Comparison of ENCODE assay signal across 11 cellular contexts in the genomic region with DNA sequence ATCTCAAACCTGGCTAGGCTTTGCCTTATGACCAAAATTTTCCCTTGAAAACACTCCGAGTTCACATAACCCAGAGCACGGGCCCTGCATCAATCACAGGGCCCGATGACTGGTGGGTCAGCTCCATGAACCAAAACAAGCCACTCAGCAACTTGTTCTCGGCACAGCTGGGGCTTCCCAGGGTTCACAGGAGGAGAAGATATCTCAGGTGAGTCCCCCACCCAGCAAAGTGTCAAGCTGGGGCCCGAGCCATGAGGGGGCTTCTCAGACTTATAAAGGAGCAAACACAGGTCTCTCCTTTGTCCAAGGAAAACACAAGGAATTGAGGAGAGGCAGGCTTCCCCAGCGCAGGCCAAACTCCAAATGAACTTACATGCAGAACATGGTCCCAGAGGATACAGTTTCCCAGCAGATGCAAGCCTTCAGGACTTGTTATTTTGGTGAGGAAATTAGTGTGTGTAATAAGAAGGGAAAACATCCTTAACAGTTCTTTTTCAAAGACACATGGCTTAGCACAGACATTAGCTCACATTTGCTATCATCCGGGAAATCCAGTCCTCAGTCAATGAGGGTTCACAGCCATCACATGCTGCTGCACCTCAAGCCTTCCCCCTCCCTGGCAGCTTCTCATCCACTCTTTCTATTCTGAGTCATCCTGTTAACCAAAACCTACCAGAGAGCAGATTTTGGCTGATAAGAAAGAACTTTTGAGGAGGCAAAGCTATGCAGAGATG.
DNase-seq lines count a peak whose midpoint lies in the region; ATAC-seq and TF ChIP-seq lines count a peak whose summit lies in the region.
"Had no signal": no experiment of that assay in that cellular context is flagged by ENCODE, and none has a peak within 500 bp of the region (broad histone marks: within the 10 kb centered on the region; RNA-seq: fewer than 3 reads in every experiment).

No MANE protein-coding gene starts in this region.

- TF ChIP-seq EP300 in tibial nerve (IDR thresholded peaks at IDR 0.05), result peak in 1 of 2 donors; percentile 83

- H3K36me3 ChIP-seq in mucosa of descending colon (ENCODE audit: low read depth) (no peaks in the 10 kb centered on the region), tibial nerve (no peaks in the 10 kb centered on the region)

- no peak overlapping the region for H3K4me3 ChIP-seq in mucosa of descending colon
- no peak overlapping the region for H3K4me3 ChIP-seq in tibial nerve
- H3K4me3 ChIP-seq: A549 had no signal

- H3K9me3 ChIP-seq in mucosa of descending colon (no peaks in the 10 kb centered on the region), tibial nerve (no peaks in the 10 kb centered on the region)
- H3K9me3 ChIP-seq: A549 had no signal

- intact Hi-C loops in activated CD8-positive, alpha-beta T cell treated with anti-CD3 and anti-CD28 coated beads for 36 hours (cut with micrococcal nuclease), result no loop called here
- intact Hi-C loops in mucosa of descending colon (cut with DNase I, micrococcal nuclease), result no loop called here

- CTCF ChIA-PET in activated CD8-positive, alpha-beta T cell treated with anti-CD3 and anti-CD28 coated beads for 36 hours (lab: Charles Lee), result no interaction called here
- CTCF ChIA-PET in activated CD8-positive, alpha-beta T cell treated with anti-CD3 and anti-CD28 coated beads, Interleukin-2, amount 10 ng/mL, durations not matched to agents 7 days and 5 days (lab: Charles Lee), result interaction anchor here (1.0 kb wide), 1 partner anchor 9 kb away, joined by 3 read pairs; no protein-coding TSS in a partner anchor

- no peaks in the 10 kb centered on the region for H3K27me3 Mint-ChIP-seq in activated CD8-positive, alpha-beta T cell treated with anti-CD3 and anti-CD28 coated beads for 36 hours
- peaks cover 2% of the 10 kb centered on the region for H3K27me3 Mint-ChIP-seq in activated CD8-positive, alpha-beta T cell treated with anti-CD3 and anti-CD28 coated beads, Interleukin-2, amount 10 ng/mL, durations not matched to agents 7 days and 5 days (ENCODE audit: low read depth)
- no peaks in the 10 kb centered on the region for H3K27me3 Mint-ChIP-seq in glutamatergic neuron (ENCODE audit: unreplicated experiment)

- no peak overlapping the region for H3K27ac Mint-ChIP-seq in activated CD8-positive, alpha-beta T cell treated with anti-CD3 and anti-CD28 coated beads for 36 hours
- no peak overlapping the region for H3K27ac Mint-ChIP-seq in activated CD8-positive, alpha-beta T cell treated with anti-CD3 and anti-CD28 coated beads, Interleukin-2, amount 10 ng/mL, durations not matched to agents 7 days and 5 days
- H3K27ac Mint-ChIP-seq in glutamatergic neuron (ENCODE audit: unreplicated experiment), result no peak overlapping the region

- 44 to 59% methylated on average over 7 of the region's 7 CpGs for WGBS in tibial nerve, 2 donors

- H3K36me3 Mint-ChIP-seq in activated CD8-positive, alpha-beta T cell treated with anti-CD3 and anti-CD28 coated beads for 36 hours (ENCODE audit: low read depth), result no peaks in the 10 kb centered on the region
- H3K36me3 Mint-ChIP-seq in activated CD8-positive, alpha-beta T cell treated with anti-CD3 and anti-CD28 coated beads, Interleukin-2, amount 10 ng/mL, durations not matched to agents 7 days and 5 days (ENCODE audit: low read depth), result no peaks in the 10 kb centered on the region
- no peaks in the 10 kb centered on the region for H3K36me3 Mint-ChIP-seq in glutamatergic neuron (ENCODE audit: unreplicated experiment)

- no peak for TF ChIP-seq CTCF in activated CD8-positive, alpha-beta T cell treated with anti-CD3 and anti-CD28 coated beads for 36 hours (IDR thresholded peaks at IDR 0.05)
- no peak for TF ChIP-seq CTCF in mucosa of descending colon (IDR thresholded peaks at IDR 0.05)
- TF ChIP-seq CTCF in tibial nerve (IDR thresholded peaks at IDR 0.05), result no peak
- TF ChIP-seq CTCF in glutamatergic neuron (IDR thresholded peaks at IDR 0.05; ENCODE audit: partially characterized antibody, unreplicated experiment), result no peak

- peak; percentile 37 for ATAC-seq in activated CD8-positive, alpha-beta T cell treated with anti-CD3 and anti-CD28 coated beads for 36 hours
- ATAC-seq in activated CD8-positive, alpha-beta T cell treated with anti-CD3 and anti-CD28 coated beads, Interleukin-2, amount 10 ng/mL, durations not matched to agents 7 days and 5 days, result no peak
- peak; percentile 28 for ATAC-seq in mucosa of descending colon
- ATAC-seq: A549 had no signal

- no peaks in the 10 kb centered on the region for H3K4me1 Mint-ChIP-seq in activated CD8-positive, alpha-beta T cell treated with anti-CD3 and anti-CD28 coated beads for 36 hours (ENCODE audit: low read depth)
- no peaks in the 10 kb centered on the region for H3K4me1 Mint-ChIP-seq in activated CD8-positive, alpha-beta T cell treated with anti-CD3 and anti-CD28 coated beads, Interleukin-2, amount 10 ng/mL, durations not matched to agents 7 days and 5 days (ENCODE audit: low read depth)
- peaks cover 7% of the 10 kb centered on the region for H3K4me1 Mint-ChIP-seq in glutamatergic neuron (ENCODE audit: low read depth, unreplicated experiment)

- no peaks in the 10 kb centered on the region for H3K27me3 ChIP-seq in tibial nerve

- peak overlapping the region in 3 of 4 donors; percentile 29 to 84 (median 70) for H3K27ac ChIP-seq in tibial nerve
- H3K27ac ChIP-seq: A549 had no signal

- H3K4me3 Mint-ChIP-seq in activated CD8-positive, alpha-beta T cell treated with anti-CD3 and anti-CD28 coated beads for 36 hours, result no peak overlapping the region
- H3K4me3 Mint-ChIP-seq in activated CD8-positive, alpha-beta T cell treated with anti-CD3 and anti-CD28 coated beads, Interleukin-2, amount 10 ng/mL, durations not matched to agents 7 days and 5 days, result no peak overlapping the region
- no peak overlapping the region for H3K4me3 Mint-ChIP-seq in glutamatergic neuron (ENCODE audit: unreplicated experiment)

- peak; percentile 8 for DNase-seq in activated CD8-positive, alpha-beta T cell treated with anti-CD3 and anti-CD28 coated beads for 36 hours
- no peak for DNase-seq in activated CD8-positive, alpha-beta T cell treated with anti-CD3 and anti-CD28 coated beads, Interleukin-2, amount 10 ng/mL, durations not matched to agents 7 days and 5 days
- DNase-seq in fibroblast of gingiva (ENCODE audit: low read depth) (peak; percentile 14), mucosa of descending colon (peak in 1 of 3 donors; percentile 3), tibial nerve (ENCODE audit: low spot score in 2 of 2) (peak; percentile 30 to 68), glutamatergic neuron (no peak), glomerular visceral epithelial cell (ENCODE audit: extremely low spot score) (no peak), HPDE6-E6E7 (ENCODE audit: extremely low spot score) (no peak)
- DNase-seq: DMS79, NCI-H510A treated with DMSO at 0.1 percent for 48 hours had no signal

- H3K4me1 ChIP-seq in mucosa of descending colon (ENCODE audit: low read depth), result peaks cover 4% of the 10 kb centered on the region
- peaks cover 0 to 49% (median 4%) of the 10 kb centered on the region in 4 donors for H3K4me1 ChIP-seq in tibial nerve
- H3K4me1 ChIP-seq: A549 had no signal

- POLR2A ChIA-PET in activated CD8-positive, alpha-beta T cell treated with anti-CD3 and anti-CD28 coated beads for 36 hours (lab: Charles Lee), result no interaction called here
- POLR2A ChIA-PET in activated CD8-positive, alpha-beta T cell treated with anti-CD3 and anti-CD28 coated beads, Interleukin-2, amount 10 ng/mL, durations not matched to agents 7 days and 5 days (lab: Charles Lee), result no interaction called here

- H3K9me3 Mint-ChIP-seq in activated CD8-positive, alpha-beta T cell treated with anti-CD3 and anti-CD28 coated beads for 36 hours, result no peaks in the 10 kb centered on the region
- no peaks in the 10 kb centered on the region for H3K9me3 Mint-ChIP-seq in activated CD8-positive, alpha-beta T cell treated with anti-CD3 and anti-CD28 coated beads, Interleukin-2, amount 10 ng/mL, durations not matched to agents 7 days and 5 days (ENCODE audit: insufficient read depth)
- no peaks in the 10 kb centered on the region for H3K9me3 Mint-ChIP-seq in glutamatergic neuron (ENCODE audit: unreplicated experiment)

- no peak for TF ChIP-seq POLR2A in tibial nerve (IDR thresholded peaks at IDR 0.05)

Comparison
In these comparisons a context has a peak if more than half of its experiments do, and no peak if none do; other contexts are left out.
1. DNase-seq: peak in activated CD8-positive, alpha-beta T cell treated with anti-CD3 and anti-CD28 coated beads for 36 hours (single experiment), fibroblast of gingiva (single experiment) and tibial nerve (2 of 2); none in activated CD8-positive, alpha-beta T cell treated with anti-CD3 and anti-CD28 coated beads, Interleukin-2, amount 10 ng/mL, durations not matched to agents 7 days and 5 days (single experiment), glutamatergic neuron (single experiment), glomerular visceral epithelial cell (single experiment) and HPDE6-E6E7 (single experiment).